8 cellular contexts compared by ENCODE assay signal in the genomic region with DNA sequence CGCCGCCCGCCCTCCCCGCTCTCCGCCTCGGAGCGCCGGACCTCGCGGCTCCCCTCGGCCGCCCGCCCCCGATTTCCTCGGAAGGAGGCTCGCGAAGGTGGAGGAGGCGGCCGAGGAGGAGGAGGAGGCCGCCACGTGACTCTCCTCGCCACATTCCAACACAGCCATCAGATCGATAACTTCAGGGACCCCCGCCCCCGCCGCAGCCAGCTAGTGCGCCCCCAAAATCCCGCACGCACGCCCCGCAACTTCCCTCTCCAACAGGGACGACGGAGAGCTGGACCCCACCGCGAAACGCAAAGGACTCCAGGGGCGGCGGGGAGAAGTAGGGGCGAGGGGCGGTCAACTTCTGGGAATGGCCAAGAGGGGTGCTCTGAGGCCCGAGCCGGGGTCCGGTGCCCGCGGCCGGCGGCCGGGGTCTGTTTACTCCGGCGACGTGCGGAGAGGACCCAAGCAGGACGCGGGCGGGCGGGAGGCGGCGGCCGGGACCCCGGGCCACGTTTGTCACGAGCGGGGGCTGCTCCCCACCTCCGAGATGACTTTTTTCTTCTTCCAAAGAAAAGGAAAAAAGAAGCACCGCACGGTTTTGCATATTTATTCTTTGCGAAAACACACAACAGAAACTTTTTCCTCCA. TPM values are rescaled to one million over a fixed set of nuclear protein-coding genes. Genes with fewer than 3 reads are reported as not detected.
DNase-seq lines count a peak whose midpoint lies in the region; ATAC-seq and TF ChIP-seq lines count a peak whose summit lies in the region.

No MANE protein-coding gene starts in this region.

- H3K4me1 ChIP-seq in mucosa of rectum (ENCODE audit: control insufficient read depth in 2 of 2, insufficient read depth in 2 of 2, low read length in 2 of 2) (peaks cover 6 to 9% of the 10 kb centered on the region in 2 donors), uterus (no peaks in the 10 kb centered on the region)

- peaks cover 22% of the 10 kb centered on the region for H3K4me1 Mint-ChIP-seq in CD14-positive monocyte

- H3K4me3 ChIP-seq in mucosa of rectum (ENCODE audit: low read length in 2 of 2) (peak overlapping the region; percentile 69 to 75), uterus (peak overlapping the region; percentile 55 to 60)

- peaks cover 14 to 32% of the 10 kb centered on the region in 2 donors for H3K27me3 ChIP-seq in mucosa of rectum (ENCODE audit: control insufficient read depth in 2 of 2, insufficient read depth in 2 of 2, low read length in 2 of 2)
- H3K27me3 ChIP-seq in uterus, result no peaks in the 10 kb centered on the region

- H3K9me3 Mint-ChIP-seq in CD14-positive monocyte, result peaks cover 0 to 13% (median 4%) of the 10 kb centered on the region in 7 donors

- peaks cover 51 to 76% (median 60%) of the 10 kb centered on the region in 3 donors for H3K27me3 Mint-ChIP-seq in CD14-positive monocyte (ENCODE audit: low read depth in 3 of 3)

- TF ChIP-seq CTCF in CD14-positive monocyte (IDR thresholded peaks at IDR 0.05) (no peak), uterus (IDR thresholded peaks at IDR 0.05) (no peak)

- no peak overlapping the region for H3K27ac Mint-ChIP-seq in CD14-positive monocyte

- ATAC-seq in HG03175 (IDR thresholded peaks at IDR 0.05; ENCODE audit: unreplicated experiment), result no peak

- DNase-seq in CD14-positive monocyte (ENCODE audit: low spot score), result no peak
- peak; percentile 44 for DNase-seq in M059J (ENCODE audit: low read depth)
- DNase-seq in dermis blood vessel endothelial cell, result peak; percentile 53
- DNase-seq in uterus, result peak; percentile 34 to 40
- DNase-seq in germinal center (ENCODE audit: low spot score), result no peak
- no peak for DNase-seq in stimulated activated CD4-positive, alpha-beta T cell treated with anti-CD3 and anti-CD28 coated beads, Interleukin-4, amount 100 ng/mL, for 1 hour

- intact Hi-C loops in CD14-positive monocyte (cut with micrococcal nuclease) (loop anchor here in 1 of 2 donors (10.0 kb wide), 1 partner anchor 955 kb away; a partner anchor contains a TSS), uterus (cut with DNase I; ENCODE audit: low total_unique reads) (loop anchor here (10.0 kb wide), 1 partner anchor 115 kb away; no protein-coding TSS in a partner anchor)

- TF ChIP-seq POLR2A in uterus (IDR thresholded peaks at IDR 0.05), result no peak

- H3K27ac ChIP-seq in mucosa of rectum (ENCODE audit: low read depth in 2 of 2, low read length in 2 of 2) (peak overlapping the region; percentile 19 to 51), uterus (peak overlapping the region; percentile 95)

- peaks cover 7 to 8% of the 10 kb centered on the region in 2 donors for H3K36me3 Mint-ChIP-seq in CD14-positive monocyte

- H3K9me3 ChIP-seq in mucosa of rectum (ENCODE audit: control insufficient read depth in 2 of 2, low read length in 2 of 2), result no peaks in the 10 kb centered on the region
- H3K9me3 ChIP-seq in uterus, result no peaks in the 10 kb centered on the region

- no peaks in the 10 kb centered on the region for H3K36me3 ChIP-seq in mucosa of rectum (ENCODE audit: control insufficient read depth in 2 of 2, insufficient read depth in 2 of 2, low read length in 2 of 2)
- H3K36me3 ChIP-seq in uterus, result no peaks in the 10 kb centered on the region

- H3K9ac ChIP-seq in mucosa of rectum (ENCODE audit: low read depth in 1 of 2, low read length in 2 of 2), result peak overlapping the region in 1 of 2 donors; percentile 57

- H3K4me3 Mint-ChIP-seq in CD14-positive monocyte, result peak overlapping the region; percentile 89 to 98

RNA-seq across cellular contexts. Expression of a gene that starts 1.9 kb away (rescaled TPM):
- polyA plus RNA-seq in CD14-positive monocyte, result under 1 TPM in 1 of 2 donors, not detected in 1; 0.07 TPM
- total RNA-seq in M059J (2014; rRNA removed; shearing (Covaris generic)), result 8.3 and 20.4 TPM in 2 replicates
- total RNA-seq in dermis blood vessel endothelial cell, result 173 and 188 TPM in 2 replicates
- total RNA-seq in uterus, result 100 to 1,000 TPM in 1 of 4 donors, 10 to 100 TPM in 3; 47.4 to 116 (median 72.8) TPM

Comparison
In these comparisons a context has a peak if more than half of its experiments do, and no peak if none do; other contexts are left out.
1. DNase-seq: peak in M059J (single experiment), dermis blood vessel endothelial cell (single experiment) and uterus (2 of 2); none in CD14-positive monocyte (single experiment), germinal center (single experiment) and stimulated activated CD4-positive, alpha-beta T cell treated with anti-CD3 and anti-CD28 coated beads, Interleukin-4, amount 100 ng/mL, for 1 hour (single experiment).